15 cellular contexts compared by ENCODE assay signal in genomic region chr3:114675104-114675503, GRCh38.
"Had no signal": no experiment of that assay in that cellular context is flagged by ENCODE, and none has a peak within 500 bp of the region (broad histone marks: within the 10 kb centered on the region; RNA-seq: fewer than 3 reads in every experiment).

No MANE protein-coding gene starts in this region.

- H3K27me3 ChIP-seq: esophagus squamous epithelium, heart left ventricle, upper lobe of left lung had no signal

- H3K4me1 ChIP-seq: esophagus squamous epithelium, upper lobe of left lung had no signal

- H3K9me3 ChIP-seq: esophagus squamous epithelium, upper lobe of left lung had no signal

- H3K4me3 ChIP-seq: esophagus squamous epithelium, heart left ventricle, upper lobe of left lung had no signal

- H3K27ac ChIP-seq: esophagus squamous epithelium, heart left ventricle, upper lobe of left lung had no signal

- ATAC-seq: heart left ventricle, left lobe of liver, sciatic nerve, T-cell had no signal

- DNase-seq: activated B cell treated with CpG ODN at 0.5 μM for 24 hours; activated CD4-positive, alpha-beta T cell treated with anti-CD3 and anti-CD28 coated beads, Interleukin-2, amount 10 ng/mL, durations not matched to agents 7 days and 5 days; activated naive CD4-positive, alpha-beta T cell treated with anti-CD3 and anti-CD28 coated beads, Interleukin-2, amount 10 ng/mL, durations not matched to agents 7 days and 5 days; amniotic stem cell; esophagus squamous epithelium; heart left ventricle; islet precursor cell; nephron progenitor cell; stimulated activated CD4-positive, alpha-beta T cell treated with anti-CD3 and anti-CD28 coated beads, Interleukin-12 subunit alpha, Interleukin-12 subunit beta, amount 100 ng/mL, for 4 hours; stimulated activated CD4-positive, alpha-beta T cell treated with anti-CD3 and anti-CD28 coated beads, Interleukin-2, amount 100 ng/mL, for 48 hours; stimulated activated CD8-positive, alpha-beta memory T cell treated with anti-CD3 and anti-CD28 coated beads, Interleukin-4, amount 100 ng/mL, for 48 hours; T-cell; upper lobe of left lung had no signal

- H3K36me3 ChIP-seq: esophagus squamous epithelium, heart left ventricle, upper lobe of left lung had no signal
